In the genomic region with DNA sequence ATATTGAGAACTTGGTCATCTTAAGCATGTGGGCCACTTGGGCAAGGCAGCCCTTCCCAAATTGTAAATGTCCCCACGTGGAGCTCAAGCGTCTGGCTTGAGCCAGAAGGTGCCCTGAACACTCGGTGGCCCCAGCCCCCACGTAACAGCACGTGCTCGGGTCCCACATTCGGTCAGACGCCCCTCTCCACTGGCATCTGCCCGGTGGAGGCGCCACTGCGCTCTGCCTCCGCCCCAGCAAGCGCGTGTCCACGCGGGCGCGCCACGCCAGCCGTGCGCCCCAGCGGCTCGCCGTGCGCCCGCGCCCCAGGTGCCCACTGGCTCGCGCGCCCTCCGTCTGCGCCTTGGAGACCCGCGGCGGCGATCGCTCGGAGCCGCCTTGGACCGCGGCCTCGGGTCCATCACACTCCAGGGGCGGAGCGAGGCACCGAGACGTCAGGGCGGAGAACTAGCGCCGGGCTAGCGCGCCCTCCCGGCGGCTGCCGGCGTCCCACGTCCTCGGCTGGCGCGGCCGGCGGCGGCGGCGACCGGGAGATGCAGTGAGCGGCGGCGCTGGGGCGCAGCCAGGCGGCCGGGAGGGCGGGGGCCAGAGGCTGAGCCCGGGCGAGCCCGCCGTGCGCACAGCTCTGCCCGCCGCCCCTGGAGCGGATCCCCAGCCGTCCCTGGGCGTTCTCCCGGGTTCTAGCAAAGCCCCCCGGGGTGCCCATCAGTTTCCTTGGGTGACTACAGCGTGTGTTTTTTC, we compare ENCODE assay signal across 9 cellular contexts. TPM values are rescaled to one million over a fixed set of nuclear protein-coding genes. Genes with fewer than 3 reads are reported as not detected.
DNase-seq lines count a peak whose midpoint lies in the region; ATAC-seq and TF ChIP-seq lines count a peak whose summit lies in the region.
"Had no signal": no experiment of that assay in that cellular context is flagged by ENCODE, and none has a peak within 500 bp of the region (broad histone marks: within the 10 kb centered on the region; RNA-seq: fewer than 3 reads in every experiment).

A gene (plus strand): TSS at position 488 of the 742 bp plus-strand sequence. CDS start 291 bp downstream, outside the sequence.

- no peaks in the 10 kb centered on the region for H3K4me1 Mint-ChIP-seq in Caco-2 (ENCODE audit: low read depth, unreplicated experiment)
- H3K4me1 Mint-ChIP-seq: memory B cell had no signal

- POLR2A ChIA-PET in Caco-2 (lab: Charles Lee), result no interaction called here

- DNase-seq in Caco-2, result peak in 1 of 2 experiments; percentile 58
- DNase-seq in LHCN-M2 (ENCODE audit: low read depth), result peak; percentile 67
- peak; percentile 52 for DNase-seq in amniotic stem cell (lab: John Stamatoyannopoulos, UW)
- DNase-seq in right cardiac atrium, result peak; percentile 85 to 93 (median 91)
- DNase-seq in psoas muscle, result peak; percentile 74
- DNase-seq in GF-D8 (lab: John Stamatoyannopoulos, UW), result no peak
- DNase-seq in activated gamma-delta T cell treated with Interleukin-2 at 50 U/mL for 16 hours, result no peak

- H3K9me3 ChIP-seq in Caco-2 (no peaks in the 10 kb centered on the region), right cardiac atrium (ENCODE audit: control insufficient read depth, low read length) (no peaks in the 10 kb centered on the region), psoas muscle (no peaks in the 10 kb centered on the region)

- intact Hi-C loops in Caco-2 (cut with micrococcal nuclease; ENCODE audit: unreplicated experiment), result no loop called here
- intact Hi-C loops in right cardiac atrium (cut with DNase I), result loop anchor here in 1 of 4 donors (10.0 kb wide), 3 partner anchors 65 to 205 kb away; no protein-coding TSS in a partner anchor
- intact Hi-C loops in psoas muscle (cut with DNase I), result no loop called here

- CTCF ChIA-PET in Caco-2 (lab: Charles Lee), result no interaction called here

- WGBS in right cardiac atrium, result under 1% methylated on average over 85 of the region's 85 CpGs
- 0 to 2% (median 1%) methylated on average over 55 to 85 of the region's 85 CpGs for WGBS in psoas muscle, 3 donors

- TF ChIP-seq CTCF in Caco-2 (IDR thresholded peaks at IDR 0.05; ENCODE audit: insufficient read depth in 1 of 2, low read depth in 1 of 2, low read length in 1 of 2, severe bottlenecking in 1 of 2, unreplicated experiment in 1 of 2) (no peak), psoas muscle (IDR thresholded peaks at IDR 0.05) (peak; percentile 24)

- H3K27ac Mint-ChIP-seq in Caco-2 (ENCODE audit: unreplicated experiment), result no peak within 1 kb of the TSS
- H3K27ac Mint-ChIP-seq: memory B cell had no signal

- no TSS peak for BruUV-seq in Caco-2 (replicated peaks; lab: Mats Ljungman, UMichigan)

- H3K4me3 ChIP-seq in Caco-2 (ENCODE audit: low read depth, low read length), result peak within 1 kb of the TSS; percentile 17
- peak within 1 kb of the TSS; percentile 89 for H3K4me3 ChIP-seq in right cardiac atrium (ENCODE audit: low read length)
- H3K4me3 ChIP-seq in psoas muscle, result peak within 1 kb of the TSS; percentile 70

- peaks cover 3% of the 10 kb centered on the region; the same call in 1 of the 2 replicates for H3K4me1 ChIP-seq in Caco-2
- peaks cover 8% of the 10 kb centered on the region for H3K4me1 ChIP-seq in right cardiac atrium (ENCODE audit: control insufficient read depth, insufficient read depth, low read length)
- no peaks in the 10 kb centered on the region for H3K4me1 ChIP-seq in psoas muscle

- no peaks in the 10 kb centered on the region for H3K9me3 Mint-ChIP-seq in Caco-2 (ENCODE audit: unreplicated experiment)
- H3K9me3 Mint-ChIP-seq: memory B cell had no signal

- ATAC-seq in right cardiac atrium (peak; percentile 90), psoas muscle (peak; percentile 82 to 91 (median 84)), GM21717 (IDR thresholded peaks at IDR 0.05; ENCODE audit: unreplicated experiment) (no peak)

- no peaks in the 10 kb centered on the region for H3K36me3 Mint-ChIP-seq in Caco-2 (ENCODE audit: insufficient read depth, unreplicated experiment)
- H3K36me3 Mint-ChIP-seq: memory B cell had no signal

- H3K27me3 Mint-ChIP-seq in Caco-2 (ENCODE audit: insufficient read depth, unreplicated experiment), result peaks cover 24% of the 10 kb centered on the region

- no peaks in the 10 kb centered on the region for H3K36me3 ChIP-seq in Caco-2 (ENCODE audit: control insufficient read depth, insufficient read depth, low read length)
- H3K36me3 ChIP-seq in psoas muscle (ENCODE audit: insufficient read depth in 1 of 2, low read depth in 1 of 2), result no peaks in the 10 kb centered on the region

- H3K27ac ChIP-seq in right cardiac atrium (ENCODE audit: low read length), result peak within 1 kb of the TSS; percentile 80
- H3K27ac ChIP-seq in psoas muscle, result no peak within 1 kb of the TSS

- H3K27me3 ChIP-seq in Caco-2 (replicated peaks; ENCODE audit: control insufficient read depth, insufficient read depth, low read length) (no peaks in the 10 kb centered on the region), right cardiac atrium (ENCODE audit: control insufficient read depth, insufficient read depth) (no peaks in the 10 kb centered on the region), psoas muscle (ENCODE audit: insufficient read depth in 3 of 3, low read length in 2 of 3) (peaks cover 0 to 12% (median 5%) of the 10 kb centered on the region in 3 donors)

- peak within 1 kb of the TSS; percentile 75 for H3K4me3 Mint-ChIP-seq in Caco-2 (ENCODE audit: unreplicated experiment)
- H3K4me3 Mint-ChIP-seq: memory B cell had no signal

RNA-seq across cellular contexts. Expression of the gene that starts here (rescaled TPM):
- total RNA-seq in Caco-2 (2022) (0.54 and 2.4 TPM in 2 replicates), LHCN-M2 (2014; rRNA removed) (15.8 and 16.5 TPM in 2 replicates), right cardiac atrium (100 to 1,000 TPM in 1 of 4 donors, 10 to 100 TPM in 3; 82.5 to 130 (median 86.2) TPM), psoas muscle (10 to 100 TPM in 2 of 4 donors, 1 to 10 TPM in 2; 1.1 to 16.6 (median 11.2) TPM)
- 10.6 TPM for polyA plus RNA-seq in LHCN-M2 (2012)
- polyA plus RNA-seq in right cardiac atrium (7.6 TPM), psoas muscle (1 to 10 TPM in 1 of 3 donors, under 1 TPM in 2; 0.16 to 1.6 (median 0.17) TPM)

Comparison
In these comparisons a context has a peak if more than half of its experiments do, and no peak if none do; other contexts are left out.
1. DNase-seq: peak in LHCN-M2 (single experiment), amniotic stem cell (single experiment), right cardiac atrium (3 of 3) and psoas muscle (2 of 2); none in GF-D8 (single experiment) and activated gamma-delta T cell treated with Interleukin-2 at 50 U/mL for 16 hours (single experiment).
2. H3K4me3 ChIP-seq: peak in every context shown above with its lines; median percentile 89 in right cardiac atrium; 70 in psoas muscle; 17 in Caco-2.